In genomic region chr5:73369283-73369682, GRCh38 we compare ENCODE assay signal across 18 cellular contexts.
"Had no signal": no experiment of that assay in that cellular context is flagged by ENCODE, and none has a peak within 500 bp of the region (broad histone marks: within the 10 kb centered on the region; RNA-seq: fewer than 3 reads in every experiment).

No MANE protein-coding gene starts in this region.

- H3K27me3 ChIP-seq: esophagus muscularis mucosa, hepatocyte had no signal

- H3K36me3 ChIP-seq: esophagus muscularis mucosa, gastroesophageal sphincter, lower lobe of right lung, spleen, transverse colon had no signal

- H2AFZ ChIP-seq: hepatocyte had no signal

- H3K4me3 ChIP-seq: esophagus muscularis mucosa, gastroesophageal sphincter, hepatocyte, lower lobe of right lung, spleen, transverse colon had no signal

- H3K9me3 ChIP-seq: esophagus muscularis mucosa, gastroesophageal sphincter, lower lobe of right lung, spleen, transverse colon had no signal

- H3K36me3 Mint-ChIP-seq: activated CD8-positive, alpha-beta memory T cell treated with anti-CD3 and anti-CD28 coated beads, Interleukin-2, amount 10 ng/mL, durations not matched to agents 7 days and 5 days; activated naive CD8-positive, alpha-beta T cell treated with anti-CD3 and anti-CD28 coated beads for 36 hours; natural killer cell; stimulated activated naive B cell treated with anti-CD40 and anti-IgM and Interleukin-4, amounts not matched to agents 10 μg/mL and 1 μg/mL and 100 μg/mL, for 72 hours had no signal

- DNase-seq: activated CD4-positive, alpha-beta T cell treated with anti-CD3 and anti-CD28 coated beads, Interleukin-2, amount 50 U/mL, for 48 hours; activated CD4-positive, CD25-positive, alpha-beta regulatory T cell treated with anti-CD3 and anti-CD28 coated beads, Interleukin-2, amount 50 U/mL, for 72 hours; activated CD8-positive, alpha-beta memory T cell treated with anti-CD3 and anti-CD28 coated beads, Interleukin-2, amount 10 ng/mL, durations not matched to agents 7 days and 5 days; activated gamma-delta T cell; activated naive CD8-positive, alpha-beta T cell treated with anti-CD3 and anti-CD28 coated beads for 36 hours; activated T-cell treated with anti-CD3 and anti-CD28 coated beads, Interleukin-2, amount 50 U/mL, for 48 hours; lower lobe of right lung; natural killer cell; nucleus accumbens; right cardiac atrium; spleen; stimulated activated CD4-positive, alpha-beta T cell treated with anti-CD3 and anti-CD28 coated beads, Interleukin-1b, Interleukin-23, amount 100 ng/mL, for 48 hours; stimulated activated naive B cell treated with anti-CD40 and anti-IgM and Interleukin-4, amounts not matched to agents 10 μg/mL and 1 μg/mL and 100 μg/mL, for 72 hours; transverse colon had no signal

- H3K4me1 ChIP-seq: gastroesophageal sphincter, lower lobe of right lung, spleen had no signal

- H3K4me3 Mint-ChIP-seq: activated CD8-positive, alpha-beta memory T cell treated with anti-CD3 and anti-CD28 coated beads, Interleukin-2, amount 10 ng/mL, durations not matched to agents 7 days and 5 days; activated naive CD8-positive, alpha-beta T cell treated with anti-CD3 and anti-CD28 coated beads for 36 hours; natural killer cell; stimulated activated naive B cell treated with anti-CD40 and anti-IgM and Interleukin-4, amounts not matched to agents 10 μg/mL and 1 μg/mL and 100 μg/mL, for 72 hours had no signal

- H3K79me2 ChIP-seq: hepatocyte had no signal

- H3K9me3 Mint-ChIP-seq: activated naive CD8-positive, alpha-beta T cell treated with anti-CD3 and anti-CD28 coated beads for 36 hours; natural killer cell; stimulated activated naive B cell treated with anti-CD40 and anti-IgM and Interleukin-4, amounts not matched to agents 10 μg/mL and 1 μg/mL and 100 μg/mL, for 72 hours had no signal

- H3K27ac Mint-ChIP-seq: activated CD8-positive, alpha-beta memory T cell treated with anti-CD3 and anti-CD28 coated beads, Interleukin-2, amount 10 ng/mL, durations not matched to agents 7 days and 5 days; activated naive CD8-positive, alpha-beta T cell treated with anti-CD3 and anti-CD28 coated beads for 36 hours; natural killer cell; progenitor cell of endocrine pancreas; stimulated activated naive B cell treated with anti-CD40 and anti-IgM and Interleukin-4, amounts not matched to agents 10 μg/mL and 1 μg/mL and 100 μg/mL, for 72 hours had no signal

- H3K4me2 ChIP-seq: hepatocyte had no signal

- H3K27ac ChIP-seq: esophagus muscularis mucosa, gastroesophageal sphincter, hepatocyte, lower lobe of right lung, spleen, transverse colon had no signal

- H3K4me1 Mint-ChIP-seq: activated CD8-positive, alpha-beta memory T cell treated with anti-CD3 and anti-CD28 coated beads, Interleukin-2, amount 10 ng/mL, durations not matched to agents 7 days and 5 days; activated naive CD8-positive, alpha-beta T cell treated with anti-CD3 and anti-CD28 coated beads for 36 hours; natural killer cell; stimulated activated naive B cell treated with anti-CD40 and anti-IgM and Interleukin-4, amounts not matched to agents 10 μg/mL and 1 μg/mL and 100 μg/mL, for 72 hours had no signal
